18 cellular contexts compared by ENCODE assay signal in genomic region chr1:209746469-209747269, GRCh38. TPM values are rescaled to one million over a fixed set of nuclear protein-coding genes. Genes with fewer than 3 reads are reported as not detected.
DNase-seq lines count a peak whose midpoint lies in the region; ATAC-seq, FAIRE-seq and TF ChIP-seq lines count a peak whose summit lies in the region.
"Had no signal": no experiment of that assay in that cellular context is flagged by ENCODE, and none has a peak within 500 bp of the region (broad histone marks: within the 10 kb centered on the region; RNA-seq: fewer than 3 reads in every experiment).

No MANE protein-coding gene starts in this region.

- no peaks in the 10 kb centered on the region for H4K20me1 ChIP-seq in MM.1S (ENCODE audit: insufficient read depth, low read length)

- peak overlapping the region; percentile 87 for H3K27ac Mint-ChIP-seq in activated T-helper 17 cell treated with anti-CD3 and anti-CD28 coated beads, Interleukin-2, amount 50 U/mL, for 72 hours

- intact Hi-C loops in kidney (cut with DNase I) (no loop called here), esophagus muscularis mucosa (cut with DNase I) (loop anchor here (2.0 to 5.0 kb wide), 2 partner anchors 54 to 170 kb away; no protein-coding TSS in a partner anchor)

- no peak for TF ChIP-seq EP300 in esophagus muscularis mucosa (IDR thresholded peaks at IDR 0.05)

- TF ChIP-seq POLR2A in esophagus muscularis mucosa (IDR thresholded peaks at IDR 0.05; ENCODE audit: low read depth) = no peak

- H3K9me3 ChIP-seq in MM.1S (replicated peaks; ENCODE audit: insufficient read depth, low read length) (no peaks in the 10 kb centered on the region), kidney (ENCODE audit: control insufficient read depth in 1 of 2, low read length in 2 of 2) (no peaks in the 10 kb centered on the region), esophagus muscularis mucosa (no peaks in the 10 kb centered on the region)
- H3K9me3 ChIP-seq: neutrophil, spleen, upper lobe of right lung had no signal

- H3K4me3 Mint-ChIP-seq in activated T-helper 17 cell treated with anti-CD3 and anti-CD28 coated beads, Interleukin-2, amount 50 U/mL, for 72 hours = peak overlapping the region; percentile 62

- H3K36me3 ChIP-seq in MM.1S (replicated peaks; ENCODE audit: insufficient read depth, low read length) (no peaks in the 10 kb centered on the region), kidney (ENCODE audit: control insufficient read depth in 1 of 2, insufficient read depth in 2 of 2, low read length in 2 of 2) (no peaks in the 10 kb centered on the region), esophagus muscularis mucosa (no peaks in the 10 kb centered on the region)
- H3K36me3 ChIP-seq: neutrophil, spleen, upper lobe of right lung, WERI-Rb-1 had no signal

- H3K4me1 Mint-ChIP-seq in activated T-helper 17 cell treated with anti-CD3 and anti-CD28 coated beads, Interleukin-2, amount 50 U/mL, for 72 hours = peaks cover 42% of the 10 kb centered on the region

- FAIRE-seq in kidney (lab: Jason Lieb, UNC) = peak; percentile 11
- FAIRE-seq: endometrium had no signal

- H3K9me2 ChIP-seq in MM.1S (replicated peaks; ENCODE audit: insufficient read depth, low read length) = no peaks in the 10 kb centered on the region

- peak; percentile 32 for DNase-seq in NCI-H2171 treated with DMSO at 0.1 percent for 48 hours (lab: John Stamatoyannopoulos, UW)
- no peak for DNase-seq in NCI-H2171 (lab: John Stamatoyannopoulos, UW)
- DNase-seq in MM.1S = no peak
- no peak for DNase-seq in kidney
- no peak for DNase-seq in NCI-H1048 (lab: John Stamatoyannopoulos, UW)
- DNase-seq in esophagus muscularis mucosa (ENCODE audit: extremely low spot score) = no peak
- DNase-seq in HCEC 1CT = no peak
- DNase-seq: NCI-H446, upper lobe of right lung, WERI-Rb-1 had no signal

- no peaks in the 10 kb centered on the region for H3K27me3 Mint-ChIP-seq in activated T-helper 17 cell treated with anti-CD3 and anti-CD28 coated beads, Interleukin-2, amount 50 U/mL, for 72 hours

- no peak overlapping the region for H3K9ac ChIP-seq in MM.1S (ENCODE audit: low read length)
- no peak overlapping the region for H3K9ac ChIP-seq in kidney (ENCODE audit: low read length in 2 of 2)

- H3K27ac ChIP-seq in MM.1S (ENCODE audit: low read length) (no peak overlapping the region), kidney (ENCODE audit: low read depth in 2 of 2, low read length in 2 of 2) (no peak overlapping the region), esophagus muscularis mucosa (replicated peaks in 1 of 4) (no peak overlapping the region)
- H3K27ac ChIP-seq: 22Rv1, HL-60, WERI-Rb-1 had no signal

- WGBS in esophagus muscularis mucosa = 87% methylated on average over 6 of the region's 6 CpGs

- no peaks in the 10 kb centered on the region for H3K36me3 Mint-ChIP-seq in activated T-helper 17 cell treated with anti-CD3 and anti-CD28 coated beads, Interleukin-2, amount 50 U/mL, for 72 hours (ENCODE audit: low read depth)

- TF ChIP-seq CTCF in MM.1S (IDR thresholded peaks at IDR 0.05; ENCODE audit: low read length) (no peak), kidney (IDR thresholded peaks at IDR 0.05; ENCODE audit: borderline replicate concordance, extremely low read depth, insufficient read depth) (no peak), esophagus muscularis mucosa (IDR thresholded peaks at IDR 0.05) (no peak)

- peak overlapping the region; percentile 89; the same call in 1 of the 2 replicates for H2AFZ ChIP-seq in MM.1S (ENCODE audit: low read length)

- H3K4me2 ChIP-seq in MM.1S (ENCODE audit: low read depth, low read length) = peak overlapping the region; percentile 76; the same call in 1 of the 2 replicates

- no peak for ATAC-seq in activated T-helper 17 cell treated with anti-CD3 and anti-CD28 coated beads, Interleukin-2, amount 50 U/mL, for 72 hours (replicated peaks)

- no peaks in the 10 kb centered on the region for H3K9me3 Mint-ChIP-seq in activated T-helper 17 cell treated with anti-CD3 and anti-CD28 coated beads, Interleukin-2, amount 50 U/mL, for 72 hours

- H3K4me1 ChIP-seq in MM.1S (ENCODE audit: low read length) (peaks cover 35% of the 10 kb centered on the region), kidney (ENCODE audit: control insufficient read depth in 1 of 2, insufficient read depth in 1 of 2, low read depth in 1 of 2, low read length in 2 of 2) (peaks cover 16 to 19% of the 10 kb centered on the region in 2 donors), esophagus muscularis mucosa (peaks cover 24 to 29% (median 26%) of the 10 kb centered on the region in 4 donors)

- H3F3A ChIP-seq in MM.1S (ENCODE audit: insufficient read depth, low read length) = peaks cover 10% of the 10 kb centered on the region

- no peaks in the 10 kb centered on the region for H3K79me2 ChIP-seq in MM.1S (ENCODE audit: low read length)

- H3K27me3 ChIP-seq in MM.1S (replicated peaks; ENCODE audit: insufficient read depth, low read length) = no peaks in the 10 kb centered on the region
- no peaks in the 10 kb centered on the region for H3K27me3 ChIP-seq in esophagus muscularis mucosa
- H3K27me3 ChIP-seq: neutrophil, spleen, upper lobe of right lung had no signal

- H3K4me3 ChIP-seq in MM.1S (ENCODE audit: low read length) (no peak overlapping the region), kidney (ENCODE audit: low read length in 2 of 2) (no peak overlapping the region), esophagus muscularis mucosa (no peak overlapping the region)
- H3K4me3 ChIP-seq: lung had no signal

RNA-seq across cellular contexts. Expression of gene TRAF3IP3, which starts 9.2 kb away (rescaled TPM):
- 100 to 1,000 TPM; 175 to 184 TPM for total RNA-seq in activated T-helper 17 cell treated with anti-CD3 and anti-CD28 coated beads, Interleukin-2, amount 50 U/mL, for 72 hours
- total RNA-seq in kidney = 16.4 TPM
- polyA plus RNA-seq in kidney (ENCODE audit: insufficient read depth, low read depth, low replicate concordance) = 3.6 TPM
- total RNA-seq in esophagus muscularis mucosa = 1 to 10 TPM; 1.0 to 4.3 (median 2.8) TPM
- total RNA-seq: M059J had no signal

RNA-seq across cellular contexts. Expression of gene C1orf74, which starts 37.7 kb away (rescaled TPM):
- 1 to 10 TPM; 2.5 to 3.8 TPM for total RNA-seq in activated T-helper 17 cell treated with anti-CD3 and anti-CD28 coated beads, Interleukin-2, amount 50 U/mL, for 72 hours
- total RNA-seq in kidney (2.5 TPM), esophagus muscularis mucosa (1 to 10 TPM in 2 of 4 donors, under 1 TPM in 2; 0.42 to 1.6 (median 0.86) TPM)
- polyA plus RNA-seq in kidney (ENCODE audit: insufficient read depth, low read depth, low replicate concordance) = 2.5 TPM

RNA-seq across cellular contexts. Expression of gene HSD11B1, which starts 42.0 kb away (rescaled TPM):
- 1 to 10 TPM; 2.4 to 9.7 TPM for total RNA-seq in activated T-helper 17 cell treated with anti-CD3 and anti-CD28 coated beads, Interleukin-2, amount 50 U/mL, for 72 hours
- total RNA-seq in kidney (1.8 TPM), esophagus muscularis mucosa (10 to 100 TPM in 1 of 4 donors, 1 to 10 TPM in 3; 5.0 to 17.2 (median 6.2) TPM)
- 5.5 TPM for polyA plus RNA-seq in kidney (ENCODE audit: insufficient read depth, low read depth, low replicate concordance)

RNA-seq across cellular contexts. Expression of gene IRF6, which starts 59.3 kb away (rescaled TPM):
- 1 to 10 TPM in 1 of 2 donors, under 1 TPM in 1; 0.35 to 1.7 TPM for total RNA-seq in activated T-helper 17 cell treated with anti-CD3 and anti-CD28 coated beads, Interleukin-2, amount 50 U/mL, for 72 hours
- total RNA-seq in kidney (37.1 TPM), esophagus muscularis mucosa (1 to 10 TPM in 1 of 4 donors, under 1 TPM in 3; 0.46 to 1.2 (median 0.75) TPM)
- 24.0 TPM for polyA plus RNA-seq in kidney (ENCODE audit: insufficient read depth, low read depth, low replicate concordance)

Comparison
In these comparisons a context has a peak if more than half of its experiments do, and no peak if none do; other contexts are left out.
1. RNA of gene TRAF3IP3, which starts 9.2 kb away (total RNA-seq): 175 to 184 TPM in activated T-helper 17 cell treated with anti-CD3 and anti-CD28 coated beads, Interleukin-2, amount 50 U/mL, for 72 hours; 16.4 TPM in kidney (single experiment) and 1.0 to 4.3 TPM in esophagus muscularis mucosa; every median in the first group is over 10 times any median in the second.